9 cellular contexts compared by ENCODE assay signal in genomic region chrX:118254611-118255010, GRCh38.
DNase-seq lines count a peak whose midpoint lies in the region; ATAC-seq and TF ChIP-seq lines count a peak whose summit lies in the region.
"Had no signal": no experiment of that assay in that cellular context is flagged by ENCODE, and none has a peak within 500 bp of the region (broad histone marks: within the 10 kb centered on the region; RNA-seq: fewer than 3 reads in every experiment).

No MANE protein-coding gene starts in this region.

- H3K9me3 ChIP-seq in Loucy (ENCODE audit: insufficient read depth, low read depth, low read length): no peaks in the 10 kb centered on the region
- H3K9me3 ChIP-seq in left lung: no peaks in the 10 kb centered on the region

- H3K4me1 ChIP-seq in Loucy (ENCODE audit: insufficient read depth, low read length, poor library complexity, severe bottlenecking) (no peaks in the 10 kb centered on the region), left lung (no peaks in the 10 kb centered on the region)

- DNase-seq in CMK (ENCODE audit: low read depth) (peak; percentile 17), GM19238 (ENCODE audit: insufficient read length, low spot score) (peak; percentile 8), cardiac fibroblast (ENCODE audit: low read depth in 2 of 2) (peak; percentile 61 to 65), left lung (no peak)
- peak; percentile 42 for DNase-seq in stimulated activated naive CD8-positive, alpha-beta T cell treated with anti-CD3 and anti-CD28 coated beads, Interleukin-15, Interleukin-2, amounts not matched to agents 100 U/mL and 50 U/mL, for 24 hours

- H3K9me2 ChIP-seq in Loucy (replicated peaks; ENCODE audit: low read depth, low read length): no peaks in the 10 kb centered on the region

- H3K36me3 ChIP-seq in Loucy (ENCODE audit: insufficient read depth, low read length): no peaks in the 10 kb centered on the region
- H3K36me3 ChIP-seq in left lung: no peaks in the 10 kb centered on the region

- ATAC-seq in SK-N-SH treated with all-trans-retinoic acid at 6 μM for 48 hours (peak; percentile 79), left lung (peak; percentile 77), GM18498 (IDR thresholded peaks at IDR 0.05; ENCODE audit: unreplicated experiment) (no peak)
- no peak for ATAC-seq in stimulated activated naive CD8-positive, alpha-beta T cell treated with anti-CD3 and anti-CD28 coated beads, Interleukin-15, Interleukin-2, amounts not matched to agents 100 U/mL and 50 U/mL, for 24 hours
- ATAC-seq: right cardiac atrium had no signal

- no peak overlapping the region for H3K27ac ChIP-seq in left lung

- TF ChIP-seq CTCF in Loucy (conservative IDR thresholded peaks at IDR 0.05; ENCODE audit: low read length): peak; percentile 58
- TF ChIP-seq CTCF in cardiac fibroblast (IDR thresholded peaks at IDR 0.05; ENCODE audit: low read depth, low read length): peak; percentile 45
- peak; percentile 46 to 50 for TF ChIP-seq CTCF in left lung (IDR thresholded peaks at IDR 0.05)

- no peak overlapping the region for H3K4me3 ChIP-seq in Loucy (ENCODE audit: low read length, poor library complexity, severe bottlenecking)
- H3K4me3 ChIP-seq in cardiac fibroblast (replicated peaks in 1 of 2; ENCODE audit: low read depth in 2 of 2, low read length in 2 of 2): no peak overlapping the region
- no peak overlapping the region for H3K4me3 ChIP-seq in left lung

- no peaks in the 10 kb centered on the region for H3K79me2 ChIP-seq in Loucy (ENCODE audit: insufficient read depth, low read length)

- H4K20me1 ChIP-seq in Loucy (ENCODE audit: insufficient read depth, low read length, poor library complexity, severe bottlenecking): no peaks in the 10 kb centered on the region

- H3K9ac ChIP-seq in Loucy (ENCODE audit: low read depth, low read length, poor library complexity, severe bottlenecking): no peak overlapping the region

- H3K4me2 ChIP-seq in Loucy (ENCODE audit: low read depth, low read length, poor library complexity, severe bottlenecking): no peak overlapping the region

- H2AFZ ChIP-seq in Loucy (ENCODE audit: low read length): no peak overlapping the region

- H3F3A ChIP-seq in Loucy (ENCODE audit: low read depth): no peaks in the 10 kb centered on the region

- intact Hi-C loops in left lung (cut with DNase I): no loop called here

- H3K27me3 ChIP-seq in Loucy (ENCODE audit: insufficient read depth, low read length, poor library complexity, severe bottlenecking) (no peaks in the 10 kb centered on the region), left lung (no peaks in the 10 kb centered on the region)

TF ChIP-seq in SK-N-SH treated with all-trans-retinoic acid at 6 μM for 48 hours, 23 proteins besides CTCF, POLR2A, EP300 and RAD21:
- no peak for TF ChIP-seq ISL1 (CRISPR knock-in tag; IDR thresholded peaks at IDR 0.05)
- no peak for TF ChIP-seq ESRRG (CRISPR knock-in tag; IDR thresholded peaks at IDR 0.05)
- no peak for TF ChIP-seq ZC3H10 (CRISPR knock-in tag; IDR thresholded peaks at IDR 0.05)
- TF ChIP-seq SNAI2 (CRISPR knock-in tag; IDR thresholded peaks at IDR 0.05): no peak
- TF ChIP-seq BACH2 (CRISPR knock-in tag; IDR thresholded peaks at IDR 0.05; ENCODE audit: borderline replicate concordance): no peak
- no peak for TF ChIP-seq POU6F1 (CRISPR knock-in tag; IDR thresholded peaks at IDR 0.05; ENCODE audit: borderline replicate concordance, low read depth)

Comparison
In these comparisons a context has a peak if more than half of its experiments do, and no peak if none do; other contexts are left out.
1. DNase-seq: peak in CMK (single experiment), GM19238 (single experiment), cardiac fibroblast (2 of 2) and stimulated activated naive CD8-positive, alpha-beta T cell treated with anti-CD3 and anti-CD28 coated beads, Interleukin-15, Interleukin-2, amounts not matched to agents 100 U/mL and 50 U/mL, for 24 hours (single experiment); none in left lung (0 of 2).
2. ATAC-seq: peak in SK-N-SH treated with all-trans-retinoic acid at 6 μM for 48 hours (single experiment) and left lung (single experiment); none in stimulated activated naive CD8-positive, alpha-beta T cell treated with anti-CD3 and anti-CD28 coated beads, Interleukin-15, Interleukin-2, amounts not matched to agents 100 U/mL and 50 U/mL, for 24 hours (single experiment) and GM18498 (single experiment).
3. Peak in every context shown above with its lines, with median percentiles within 50 percentile points of each other: CTCF ChIP-seq.